Comparison of ENCODE assay signal across 8 cellular contexts in genomic region chr5:2221450-2221849, GRCh38.
"Had no signal": no experiment of that assay in that cellular context is flagged by ENCODE, and none has a peak within 500 bp of the region (broad histone marks: within the 10 kb centered on the region; RNA-seq: fewer than 3 reads in every experiment).

No MANE protein-coding gene starts in this region.

- H3K9ac ChIP-seq: GM23248 had no signal

- H3K4me3 ChIP-seq: GM23248, HAP-1 had no signal

- H3K36me3 Mint-ChIP-seq: IgD-negative memory B cell had no signal

- H3K4me3 Mint-ChIP-seq: HFFc6, IgD-negative memory B cell had no signal

- DNase-seq: GM23248, GOT3, H7, HFFc6 had no signal

- H3K36me3 ChIP-seq: HAP-1 had no signal

- H3K4me1 ChIP-seq: HAP-1 had no signal

- H3K4me1 Mint-ChIP-seq: IgD-negative memory B cell had no signal

- H3K27ac ChIP-seq: GM23248, HL-60 had no signal

- FAIRE-seq: HepG2 had no signal

- H3K27ac Mint-ChIP-seq: HFFc6, IgD-negative memory B cell had no signal

- H3K9me3 ChIP-seq: HAP-1 had no signal
